ENCODE assay signal across 24 cellular contexts in genomic region chr3:118980832-118981231, GRCh38. TPM values are rescaled to one million over a fixed set of nuclear protein-coding genes. Genes with fewer than 3 reads are reported as not detected.
"Had no signal": no experiment of that assay in that cellular context is flagged by ENCODE, and none has a peak within 500 bp of the region (broad histone marks: within the 10 kb centered on the region; RNA-seq: fewer than 3 reads in every experiment).

No MANE protein-coding gene starts in this region.

- H3K27ac Mint-ChIP-seq: IgD-negative memory B cell had no signal

- H3K4me3 ChIP-seq: K562, SJSA1, SK-N-MC had no signal

- H3K4me2 ChIP-seq: KMS-11 had no signal

- H3K36me3 ChIP-seq: SJSA1 had no signal

- H3K27ac ChIP-seq: HL-60, KMS-11, SJSA1, SK-N-MC had no signal

- DNase-seq: Kasumi-1, MM.1S, NCI-H1092 treated with DMSO at 0.1 percent for 48 hours, NCI-H1436, NCI-H187, NCI-H2029, NCI-H2081 treated with DMSO at 0.1 percent for 48 hours, NCI-H2171, NCI-H226, NCI-H446, NCI-H510A, NCI-H524 treated with DMSO at 0.1 percent for 48 hours, NCI-H69, NCI-H774, Right ventricle myocardium superior, RPMI8226, SIG-M5 had no signal

- H3K4me3 Mint-ChIP-seq: IgD-negative memory B cell had no signal

- H3K9me3 ChIP-seq: SJSA1 had no signal

- H3K27me3 ChIP-seq: SJSA1 had no signal

- H3K36me3 Mint-ChIP-seq: IgD-negative memory B cell had no signal

- H3K9ac ChIP-seq: KMS-11 had no signal

- H3K4me1 ChIP-seq: SJSA1 had no signal

RNA-seq across cellular contexts. Expression of gene IGSF11, which starts 53.8 kb away (rescaled TPM):
- total RNA-seq: M059J had no signal
- polyA plus RNA-seq: IgD-negative memory B cell had no signal
